13 cellular contexts compared by ENCODE assay signal in genomic region chr1:111669268-111669667, GRCh38. TPM values are rescaled to one million over a fixed set of nuclear protein-coding genes. Genes with fewer than 3 reads are reported as not detected.
DNase-seq lines count a peak whose midpoint lies in the region; ATAC-seq, FAIRE-seq and TF ChIP-seq lines count a peak whose summit lies in the region.
"Had no signal": no experiment of that assay in that cellular context is flagged by ENCODE, and none has a peak within 500 bp of the region (broad histone marks: within the 10 kb centered on the region; RNA-seq: fewer than 3 reads in every experiment).

No MANE protein-coding gene starts in this region.

- TF ChIP-seq POLR2A in HepG2 (IDR thresholded peaks at IDR 0.05; ENCODE audit: insufficient read depth in 1 of 2, low read depth in 2 of 2, low read length in 2 of 2) (no peak), right lobe of liver (IDR thresholded peaks at IDR 0.05) (no peak), suprapubic skin (IDR thresholded peaks at IDR 0.05) (no peak)

- no peaks in the 10 kb centered on the region for H4K20me1 ChIP-seq in HepG2 (ENCODE audit: insufficient read depth, low read length)

- no peak overlapping the region for H2AFZ ChIP-seq in HepG2 (ENCODE audit: low read length)

- intact Hi-C loops in HepG2 (cut with micrococcal nuclease; ENCODE audit: unreplicated experiment): no loop called here
- intact Hi-C loops in right lobe of liver (cut with DNase I): loop anchor here in 1 of 2 donors (10.0 kb wide), 1 partner anchor 164 kb away; the partner anchor contains the start of genes ADORA3 and TMIGD3
- intact Hi-C loops in activated CD8-positive, alpha-beta T cell treated with anti-CD3 and anti-CD28 coated beads for 36 hours (cut with micrococcal nuclease): no loop called here

- H3K4me3 Mint-ChIP-seq in activated CD8-positive, alpha-beta T cell treated with anti-CD3 and anti-CD28 coated beads for 36 hours: no peak overlapping the region
- no peak overlapping the region for H3K4me3 Mint-ChIP-seq in immature natural killer cell

- H3K4me3 ChIP-seq in HepG2 (replicated peaks in 1 of 3; ENCODE audit: insufficient read depth in 1 of 3, low read depth in 2 of 3, low read length in 3 of 3): no peak overlapping the region
- H3K4me3 ChIP-seq in right lobe of liver: no peak overlapping the region
- H3K4me3 ChIP-seq in suprapubic skin: no peak overlapping the region

- H3K4me2 ChIP-seq in HepG2 (ENCODE audit: low read depth, low read length): no peak overlapping the region

- no peaks in the 10 kb centered on the region for H3K27me3 Mint-ChIP-seq in activated CD8-positive, alpha-beta T cell treated with anti-CD3 and anti-CD28 coated beads for 36 hours
- no peaks in the 10 kb centered on the region for H3K27me3 Mint-ChIP-seq in immature natural killer cell (ENCODE audit: low read depth in 3 of 3)

- CTCF ChIA-PET in HepG2 (lab: Yijun Ruan, JAX; ENCODE audit: low intra/inter-chr PET ratio, low total read pairs): no interaction called here
- CTCF ChIA-PET in activated CD8-positive, alpha-beta T cell treated with anti-CD3 and anti-CD28 coated beads for 36 hours (lab: Charles Lee): interaction anchor here (1.0 to 1.9 kb wide), 3 partner anchors 78 to 161 kb away, joined by 3 to 5 read pairs (median 4); no protein-coding TSS in a partner anchor

- ATAC-seq in HepG2: no peak
- ATAC-seq in right lobe of liver: no peak
- no peak for ATAC-seq in activated CD8-positive, alpha-beta T cell treated with anti-CD3 and anti-CD28 coated beads for 36 hours
- ATAC-seq in activated CD4-positive, CD25-positive, alpha-beta regulatory T cell treated with anti-CD3 and anti-CD28 coated beads, Interleukin-2, amount 50 U/mL, for 24 hours: no peak
- no peak for ATAC-seq in GM19351 (IDR thresholded peaks at IDR 0.05; ENCODE audit: unreplicated experiment)

- H3K36me3 ChIP-seq in HepG2 (replicated peaks in 1 of 2; ENCODE audit: control insufficient read depth in 1 of 2, insufficient read depth in 2 of 2, low read length in 2 of 2) (no peaks in the 10 kb centered on the region), right lobe of liver (no peaks in the 10 kb centered on the region), suprapubic skin (no peaks in the 10 kb centered on the region)
- H3K36me3 ChIP-seq: BE2C had no signal

- TF ChIP-seq CTCF in HepG2 (CRISPR knock-in tag; IDR thresholded peaks at IDR 0.05): no peak
- no peak for TF ChIP-seq CTCF in right lobe of liver (IDR thresholded peaks at IDR 0.05)
- no peak for TF ChIP-seq CTCF in activated CD8-positive, alpha-beta T cell treated with anti-CD3 and anti-CD28 coated beads for 36 hours (IDR thresholded peaks at IDR 0.05)
- no peak for TF ChIP-seq CTCF in suprapubic skin (IDR thresholded peaks at IDR 0.05)

- FAIRE-seq in HepG2 (lab: Jason Lieb, UNC): no peak
- FAIRE-seq: H54 had no signal

- H3K36me3 Mint-ChIP-seq in activated CD8-positive, alpha-beta T cell treated with anti-CD3 and anti-CD28 coated beads for 36 hours (ENCODE audit: low read depth): peaks cover 57% of the 10 kb centered on the region
- H3K36me3 Mint-ChIP-seq in immature natural killer cell: no peaks in the 10 kb centered on the region

- TF ChIP-seq RAD21 in HepG2 (CRISPR knock-in tag; IDR thresholded peaks at IDR 0.05): no peak

- in situ Hi-C loops in HepG2 (cut with HindIII; ENCODE audit: extremely low pct_ligation_motif_present, low pct_unique_long_range_greater_than_20kb): no loop called here

- no peak for DNase-seq in HepG2 (ENCODE audit: low spot score)
- no peak for DNase-seq in right lobe of liver
- DNase-seq in activated CD8-positive, alpha-beta T cell treated with anti-CD3 and anti-CD28 coated beads for 36 hours: no peak
- no peak for DNase-seq in immature natural killer cell
- no peak for DNase-seq in NCI-H1105 (lab: John Stamatoyannopoulos, UW)
- DNase-seq in suprapubic skin (ENCODE audit: low spot score in 2 of 2): no peak
- DNase-seq: activated CD8-positive, alpha-beta memory T cell treated with anti-CD3 and anti-CD28 coated beads for 24 hours; BE2C; MV-4-11; NCI-H2171 had no signal

- no peaks in the 10 kb centered on the region for H3K27me3 ChIP-seq in HepG2 (ENCODE audit: control insufficient read depth in 1 of 2, insufficient read depth in 2 of 2, low read length in 2 of 2)
- no peaks in the 10 kb centered on the region for H3K27me3 ChIP-seq in right lobe of liver
- no peaks in the 10 kb centered on the region for H3K27me3 ChIP-seq in suprapubic skin
- H3K27me3 ChIP-seq: BE2C had no signal

- H3K27ac Mint-ChIP-seq in activated CD8-positive, alpha-beta T cell treated with anti-CD3 and anti-CD28 coated beads for 36 hours: peak overlapping the region; percentile 32
- H3K27ac Mint-ChIP-seq in immature natural killer cell: peak overlapping the region; percentile 19 to 83 (median 60)

- POLR2A ChIA-PET in HepG2 (lab: Yijun Ruan, JAX): no interaction called here
- POLR2A ChIA-PET in activated CD8-positive, alpha-beta T cell treated with anti-CD3 and anti-CD28 coated beads for 36 hours (lab: Charles Lee): interaction anchor here (0.7 kb wide), 4 partner anchors 162 to 451 kb away, joined by 3 read pairs; no protein-coding TSS in a partner anchor

- peaks cover 2% of the 10 kb centered on the region for H3K9me3 Mint-ChIP-seq in activated CD8-positive, alpha-beta T cell treated with anti-CD3 and anti-CD28 coated beads for 36 hours
- H3K9me3 Mint-ChIP-seq in immature natural killer cell: no peaks in the 10 kb centered on the region

- 33% methylated on average over 1 of the region's 1 CpG for WGBS in HepG2 (ENCODE audit: low lambda C conversion rate)
- 30% methylated on average over 1 of the region's 1 CpG for WGBS in right lobe of liver (ENCODE audit: insufficient coverage, low coverage, low lambda C conversion rate, missing lambda C conversion rate)
- WGBS in suprapubic skin: 38% methylated on average over 1 of the region's 1 CpG

- TF ChIP-seq EP300 in HepG2 (IDR thresholded peaks at IDR 0.05; ENCODE audit: low read depth in 2 of 2, low read length in 2 of 2) (no peak), HepG2 (CRISPR knock-in tag; IDR thresholded peaks at IDR 0.05; ENCODE audit: borderline replicate concordance) (no peak), suprapubic skin (IDR thresholded peaks at IDR 0.05) (no peak)

- H3K4me1 ChIP-seq in HepG2 (ENCODE audit: insufficient read depth, low read length) (peaks cover 22% of the 10 kb centered on the region), right lobe of liver (peaks cover 0 to 12% (median 5%) of the 10 kb centered on the region in 4 donors), suprapubic skin (peaks cover 21% of the 10 kb centered on the region)
- H3K4me1 ChIP-seq: BE2C had no signal

- H3K79me2 ChIP-seq in HepG2 (ENCODE audit: insufficient read depth, low read length): peaks cover 13% of the 10 kb centered on the region

- no peaks in the 10 kb centered on the region for H3K9me3 ChIP-seq in HepG2 (ENCODE audit: low read length)
- no peaks in the 10 kb centered on the region for H3K9me3 ChIP-seq in right lobe of liver
- no peaks in the 10 kb centered on the region for H3K9me3 ChIP-seq in suprapubic skin
- H3K9me3 ChIP-seq: BE2C had no signal

- H3K9ac ChIP-seq in HepG2 (ENCODE audit: insufficient read depth, low read depth, low read length): no peak overlapping the region

- no TSS peak for BruUV-seq in HepG2 (replicated peaks; lab: Mats Ljungman, UMichigan)

- H3K4me1 Mint-ChIP-seq in activated CD8-positive, alpha-beta T cell treated with anti-CD3 and anti-CD28 coated beads for 36 hours (ENCODE audit: low read depth): peaks cover 76% of the 10 kb centered on the region
- H3K4me1 Mint-ChIP-seq in immature natural killer cell: peaks cover 74 to 94% of the 10 kb centered on the region in 2 donors

- H3K27ac ChIP-seq in HepG2 (ENCODE audit: extremely low read length, insufficient read depth, low read length) (no peak overlapping the region), right lobe of liver (no peak overlapping the region), suprapubic skin (no peak overlapping the region)

TF ChIP-seq in HepG2, 621 proteins besides CTCF, POLR2A, EP300 and RAD21 (continues in another document):
- no peak for TF ChIP-seq ZSCAN12 (CRISPR knock-in tag; IDR thresholded peaks at IDR 0.05)
- peak; percentile 71 for TF ChIP-seq FOXA3 (CRISPR knock-in tag; IDR thresholded peaks at IDR 0.05)
- TF ChIP-seq ZNF891 (CRISPR knock-in tag; IDR thresholded peaks at IDR 0.05): no peak

RNA-seq across cellular contexts. Expression of gene RAP1A, which starts 49.7 kb away (rescaled TPM):
- total RNA-seq in HepG2 (2016; rRNA removed; fragmentation: Illumina TruSeq; extraction: Trizol): 19.0 and 28.6 TPM in 2 replicates
- 13.3 and 17.3 TPM in 2 replicates for total RNA-seq in HepG2 (2016; cell fraction: cytosol; rRNA removed; fragmentation: Illumina TruSeq; extraction: Trizol; ENCODE audit: low read depth)
- total RNA-seq in HepG2 (2016; cell fraction: insoluble cytoplasmic fraction; rRNA removed; fragmentation: Illumina TruSeq; extraction: Trizol): 21.2 and 27.6 TPM in 2 replicates
- 29.9 and 30.2 TPM in 2 replicates for total RNA-seq in HepG2 (2016; cell fraction: membrane; rRNA removed; fragmentation: Illumina TruSeq; extraction: Trizol)
- total RNA-seq in HepG2 (2016; cell fraction: nucleus; rRNA removed; fragmentation: Illumina TruSeq; extraction: Trizol): 12.1 and 14.0 TPM in 2 replicates
- polyA plus RNA-seq in HepG2 (2011; rRNA removed): 15.4 and 20.7 TPM in 2 replicates
- 8.4 and 13.7 TPM in 2 replicates for polyA plus RNA-seq in HepG2 (2011; cell fraction: cytosol; rRNA removed)
- 2.6 and 3.5 TPM in 2 replicates for polyA plus RNA-seq in HepG2 (2011; cell fraction: nucleus; rRNA removed)
- 32.8 and 38.3 TPM in 2 replicates for polyA plus RNA-seq in HepG2 (2012)
- polyA plus RNA-seq in HepG2 (2016; cell fraction: cytosol; fragmentation: Illumina TruSeq; extraction: Trizol; ENCODE audit: low read depth): 32.0 and 48.1 TPM in 2 replicates
- 80.7 and 86.7 TPM in 2 replicates for polyA plus RNA-seq in HepG2 (2016; cell fraction: insoluble cytoplasmic fraction; fragmentation: Illumina TruSeq; extraction: Trizol; ENCODE audit: low read depth)
- 59.2 and 73.6 TPM in 2 replicates for polyA plus RNA-seq in HepG2 (2016; cell fraction: membrane; fragmentation: Illumina TruSeq; extraction: Trizol; ENCODE audit: low read depth)
- 36.4 and 36.5 TPM in 2 replicates for polyA plus RNA-seq in HepG2 (2016; cell fraction: nucleus; fragmentation: Illumina TruSeq; extraction: Trizol; ENCODE audit: insufficient read depth, low read depth)
- polyA minus RNA-seq in HepG2 (2011; rRNA and poly(A)+ RNA removed; ENCODE audit: low replicate concordance): 2.0 and 6.1 TPM in 2 replicates
- 7.9 and 10.7 TPM in 2 replicates for polyA minus RNA-seq in HepG2 (2011; cell fraction: cytosol; rRNA and poly(A)+ RNA removed)
- 8.0 TPM in 2 replicates for polyA minus RNA-seq in HepG2 (2011; cell fraction: nucleus; rRNA and poly(A)+ RNA removed)
- total RNA-seq in right lobe of liver: 10 to 100 TPM; 25.9 to 53.8 (median 33.3) TPM
- 100 to 1,000 TPM; 197 to 198 TPM for total RNA-seq in activated CD8-positive, alpha-beta T cell treated with anti-CD3 and anti-CD28 coated beads for 36 hours
- 10 to 100 TPM; 45.6 to 67.3 (median 61.1) TPM for polyA plus RNA-seq in immature natural killer cell
- total RNA-seq in suprapubic skin: 10 to 100 TPM; 31.0 to 38.4 (median 35.3) TPM
